ENCODE assay signal across 1 cellular context in genomic region chr4:151727365-151727764, GRCh38.
TF ChIP-seq lines count a peak whose summit lies in the region.

No MANE protein-coding gene starts in this region.

TF ChIP-seq in HepG2, 621 proteins besides CTCF, POLR2A, EP300 and RAD21:
- no peak for TF ChIP-seq PRDM4 (CRISPR knock-in tag; IDR thresholded peaks at IDR 0.05; ENCODE audit: borderline replicate concordance)
- no peak for TF ChIP-seq PRDM10 (CRISPR knock-in tag; IDR thresholded peaks at IDR 0.05; ENCODE audit: low read depth)
- TF ChIP-seq PHF20 (CRISPR knock-in tag; IDR thresholded peaks at IDR 0.05): no peak
